ENCODE assay signal across 8 cellular contexts in genomic region chr11:64809781-64810241, GRCh38. TPM values are rescaled to one million over a fixed set of nuclear protein-coding genes. Genes with fewer than 3 reads are reported as not detected.
A peak's percentile ranks its signal among the peaks of the same experiment; 100 is the strongest.
DNase-seq lines count a peak whose midpoint lies in the region; ATAC-seq and TF ChIP-seq lines count a peak whose summit lies in the region.

No MANE protein-coding gene starts in this region.

- H3K9me3 ChIP-seq in mesodermal cell (ENCODE audit: control insufficient read depth, low read length) (no peaks in the 10 kb centered on the region), upper lobe of left lung (no peaks in the 10 kb centered on the region)

- H3K36me3 ChIP-seq in mesodermal cell (ENCODE audit: control insufficient read depth, insufficient read depth, low read length), result peaks cover 38% of the 10 kb centered on the region
- H3K36me3 ChIP-seq in upper lobe of left lung, result peaks cover 0 to 32% (median 7%) of the 10 kb centered on the region in 4 donors

- H3K27ac ChIP-seq in mesodermal cell (ENCODE audit: low read depth, low read length, severe bottlenecking) (no peak overlapping the region), upper lobe of left lung (peak overlapping the region; percentile 39 to 78 (median 62))

- H3K27me3 ChIP-seq in upper lobe of left lung, result no peaks in the 10 kb centered on the region

- no peak for TF ChIP-seq EP300 in upper lobe of left lung (IDR thresholded peaks at IDR 0.05)

- peak overlapping the region; percentile 99 for H3K4me3 ChIP-seq in mesodermal cell (ENCODE audit: extremely low read depth, insufficient read depth, low read length, poor library complexity, severe bottlenecking)
- H3K4me3 ChIP-seq in upper lobe of left lung, result peak overlapping the region; percentile 71 to 87 (median 81)

- WGBS in mesodermal cell (ENCODE audit: insufficient coverage in 2 of 2), 2 experiments, result 3% methylated on average over 38 to 41 of the region's 44 CpGs
- WGBS in upper lobe of left lung, 2 donors, result 13 to 23% methylated on average over 18 to 19 of the region's 44 CpGs

- TF ChIP-seq POLR2A in upper lobe of left lung (IDR thresholded peaks at IDR 0.05), result no peak

- ATAC-seq in upper lobe of left lung (ENCODE audit: low FRiP score in 2 of 2), result peak; percentile 12 to 31

- H3K4me1 ChIP-seq in mesodermal cell (ENCODE audit: control insufficient read depth, insufficient read depth, low read length, poor library complexity, severe bottlenecking) (peaks cover 3% of the 10 kb centered on the region), upper lobe of left lung (peaks cover 9 to 18% (median 13%) of the 10 kb centered on the region in 4 donors)

- DNase-seq in stimulated activated CD4-positive, alpha-beta T cell treated with anti-CD3 and anti-CD28 coated beads, Interleukin-12 subunit alpha, Interleukin-12 subunit beta, amount 100 ng/mL, for 4 hours, result peak; percentile 26
- no peak for DNase-seq in stimulated activated CD4-positive, alpha-beta T cell treated with anti-CD3 and anti-CD28 coated beads, Interleukin-1b, Interleukin-23, amount 100 ng/mL, for 48 hours
- DNase-seq in RPMI8226, result peak; percentile 46
- DNase-seq in ecto neural progenitor cell (ENCODE audit: low spot score), result peak; percentile 70
- peak; percentile 56 to 88 for DNase-seq in upper lobe of left lung
- DNase-seq in NCI-H187 (lab: John Stamatoyannopoulos, UW), result no peak
- DNase-seq in RKO (ENCODE audit: low spot score), result no peak

- TF ChIP-seq CTCF in upper lobe of left lung (IDR thresholded peaks at IDR 0.05), result no peak

RNA-seq across cellular contexts. Expression of gene MEN1, which starts 0.5 kb away (rescaled TPM):
- 50.2 TPM for polyA plus RNA-seq in mesodermal cell (2013, experiment 1 of 2)
- 42.8 TPM for polyA plus RNA-seq in mesodermal cell (2013, experiment 2 of 2)
- 10 to 100 TPM; 15.4 to 47.1 (median 24.4) TPM for total RNA-seq in upper lobe of left lung

RNA-seq across cellular contexts. Expression of gene MAP4K2, which starts 6.8 kb away (rescaled TPM):
- polyA plus RNA-seq in mesodermal cell (2013, experiment 1 of 2), result 43.9 TPM
- 33.9 TPM for polyA plus RNA-seq in mesodermal cell (2013, experiment 2 of 2)
- 10 to 100 TPM; 19.0 to 84.7 (median 29.2) TPM for total RNA-seq in upper lobe of left lung

RNA-seq across cellular contexts. Expression of gene SF1, which starts 31.5 kb away (rescaled TPM):
- 142 TPM for polyA plus RNA-seq in mesodermal cell (2013, experiment 1 of 2)
- polyA plus RNA-seq in mesodermal cell (2013, experiment 2 of 2), result 144 TPM
- total RNA-seq in upper lobe of left lung, result 100 to 1,000 TPM; 231 to 625 (median 265) TPM

RNA-seq across cellular contexts. Expression of gene CDC42BPG, which starts 34.6 kb away (rescaled TPM):
- polyA plus RNA-seq in mesodermal cell (2013, experiment 1 of 2), result 4.0 TPM
- 3.1 TPM for polyA plus RNA-seq in mesodermal cell (2013, experiment 2 of 2)
- 10 to 100 TPM; 21.6 to 62.4 (median 26.0) TPM for total RNA-seq in upper lobe of left lung

RNA-seq across cellular contexts. Expression of gene PYGM, which starts 50.0 kb away (rescaled TPM):
- 1.4 TPM for polyA plus RNA-seq in mesodermal cell (2013, experiment 1 of 2)
- polyA plus RNA-seq in mesodermal cell (2013, experiment 2 of 2), result 1.3 TPM
- 1 to 10 TPM; 1.0 to 3.7 (median 1.5) TPM for total RNA-seq in upper lobe of left lung

Comparison
In these comparisons a context has a peak if more than half of its experiments do, and no peak if none do; other contexts are left out.
1. DNase-seq: peak in stimulated activated CD4-positive, alpha-beta T cell treated with anti-CD3 and anti-CD28 coated beads, Interleukin-12 subunit alpha, Interleukin-12 subunit beta, amount 100 ng/mL, for 4 hours (single experiment), RPMI8226 (single experiment), ecto neural progenitor cell (single experiment) and upper lobe of left lung (2 of 2); none in stimulated activated CD4-positive, alpha-beta T cell treated with anti-CD3 and anti-CD28 coated beads, Interleukin-1b, Interleukin-23, amount 100 ng/mL, for 48 hours (single experiment), NCI-H187 (0 of 2) and RKO (single experiment).